In the genomic region with DNA sequence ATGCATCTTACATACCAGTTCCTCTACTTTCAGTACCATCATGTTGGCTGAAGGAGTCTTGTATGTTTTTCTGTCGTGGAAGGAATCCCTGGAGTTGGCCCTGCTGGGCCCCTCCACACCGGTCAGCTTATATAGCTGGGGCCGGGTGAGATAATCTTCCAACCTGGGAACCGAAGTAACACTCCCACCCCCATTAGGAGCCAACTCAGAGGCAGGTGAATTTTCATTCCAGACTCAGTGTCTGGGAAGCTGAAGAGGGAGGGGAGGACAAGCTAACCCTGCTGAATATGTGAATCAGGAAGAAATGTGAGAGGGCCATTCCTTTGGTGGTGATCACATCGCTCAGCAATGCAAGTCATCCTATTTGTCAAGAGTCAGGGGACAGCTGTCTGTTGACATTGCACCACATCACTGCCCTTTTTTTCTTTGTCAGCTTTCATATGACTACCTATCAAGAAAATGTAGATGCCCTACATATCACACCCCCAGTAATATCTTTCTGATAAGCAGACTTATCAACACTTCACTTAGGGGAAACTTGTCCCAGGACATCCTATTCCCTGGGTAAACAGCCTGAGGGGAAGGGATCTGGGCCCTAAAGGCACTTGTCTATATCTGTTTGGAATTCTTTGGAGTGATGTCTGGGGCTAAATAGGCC, we compare ENCODE assay signal across 9 cellular contexts. TPM values are rescaled to one million over a fixed set of nuclear protein-coding genes. Genes with fewer than 3 reads are reported as not detected.
DNase-seq lines count a peak whose midpoint lies in the region; ATAC-seq, FAIRE-seq and TF ChIP-seq lines count a peak whose summit lies in the region.
"Had no signal": no experiment of that assay in that cellular context is flagged by ENCODE, and none has a peak within 500 bp of the region (broad histone marks: within the 10 kb centered on the region; RNA-seq: fewer than 3 reads in every experiment).

A gene (minus strand): TSS at position 102 of the 658 bp plus-strand sequence. CDS start 60 bp downstream, at position 42.

- ATAC-seq in left cardiac atrium (peak; percentile 86 to 90), HG02763 (IDR thresholded peaks at IDR 0.05; ENCODE audit: unreplicated experiment) (no peak), GM18858 (IDR thresholded peaks at IDR 0.05; ENCODE audit: unreplicated experiment) (no peak)

- H3K4me1 ChIP-seq in HEK293 (ENCODE audit: control insufficient read depth, insufficient read depth, low read length), result peaks cover 6% of the 10 kb centered on the region; the same call in 1 of the 2 replicates
- peaks cover 41% of the 10 kb centered on the region for H3K4me1 ChIP-seq in skeletal muscle satellite cell (ENCODE audit: control insufficient read depth, insufficient read depth, low read length)

- H3K36me3 ChIP-seq in HEK293 (ENCODE audit: control insufficient read depth in 2 of 2, insufficient read depth in 1 of 2, low read length in 2 of 2) (no peaks in the 10 kb centered on the region), skeletal muscle satellite cell (ENCODE audit: insufficient read depth, low read length) (peaks cover 31% of the 10 kb centered on the region)

- no peak for FAIRE-seq in D721Med (lab: Jason Lieb, UNC)
- FAIRE-seq: islet of Langerhans had no signal

- H3K27ac ChIP-seq in HEK293 (ENCODE audit: extremely low read depth, low read depth, low read length), result no peak within 1 kb of the TSS

- peak; percentile 48 for DNase-seq in left cardiac atrium
- DNase-seq in D721Med (ENCODE audit: insufficient read length, low spot score), result no peak
- DNase-seq in NCI-H2196 (lab: John Stamatoyannopoulos, UW; ENCODE audit: unreplicated experiment), result no peak

- intact Hi-C loops in left cardiac atrium (cut with DNase I), result loop anchor here in 1 of 2 donors (2.0 kb wide), 1 partner anchor 48 kb away; no protein-coding TSS in a partner anchor

- CTCF ChIA-PET in HEK293 (lab: Yijun Ruan, JAX), result interaction anchor here (0.6 to 2.7 kb wide), 7 partner anchors 9 to 1923 kb away, joined by 3 to 16 read pairs (median 5); no protein-coding TSS in a partner anchor

- TF ChIP-seq CTCF in HEK293 (tag by site-specific recombination; IDR thresholded peaks at IDR 0.05) (no peak), WI38 (IDR thresholded peaks at IDR 0.05; ENCODE audit: low read depth, low read length) (no peak), D721Med (IDR thresholded peaks at IDR 0.05; ENCODE audit: insufficient read depth, missing control alignments) (no peak)

- H3K9me3 ChIP-seq in HEK293 (ENCODE audit: control insufficient read depth, insufficient read depth, low read depth, low read length) (no peaks in the 10 kb centered on the region), skeletal muscle satellite cell (replicated peaks; ENCODE audit: low read length) (no peaks in the 10 kb centered on the region)

- no peaks in the 10 kb centered on the region for H3K27me3 ChIP-seq in skeletal muscle satellite cell (ENCODE audit: control insufficient read depth, insufficient read depth, low read length)

- POLR2A ChIA-PET in HEK293 (lab: Yijun Ruan, JAX), result interaction anchor here (0.5 to 3.0 kb wide), 9 partner anchors 9 to 49 kb away, joined by 3 to 29 read pairs (median 3); no protein-coding TSS in a partner anchor

- H3K9ac ChIP-seq in skeletal muscle satellite cell (ENCODE audit: low read depth, low read length), result peak within 1 kb of the TSS; percentile 86

- H3K4me2 ChIP-seq in skeletal muscle satellite cell (ENCODE audit: low read length), result peak within 1 kb of the TSS; percentile 82

- H3K4me3 ChIP-seq in HEK293 (ENCODE audit: low read depth, low read length) (peak within 1 kb of the TSS; percentile 37), WI38 (ENCODE audit: low read depth, low read length) (peak within 1 kb of the TSS; percentile 4), skeletal muscle satellite cell (ENCODE audit: low read length) (peak within 1 kb of the TSS; percentile 74)

TF ChIP-seq in HEK293, 187 proteins besides CTCF, POLR2A, EP300 and RAD21 (continues in another document):
- TF ChIP-seq ZNF629 (tag by site-specific recombination; IDR thresholded peaks at IDR 0.05) (peak; percentile 86), KLF16 (tag by site-specific recombination; IDR thresholded peaks at IDR 0.05) (no peak), ZBTB48 (tag by site-specific recombination; IDR thresholded peaks at IDR 0.05) (0 out of 2 replicates have a peak, but pooled peaks have one; percentile 34), ZNF175 (tag by site-specific recombination; IDR thresholded peaks at IDR 0.05) (no peak), ZNF501 (tag by site-specific recombination; IDR thresholded peaks at IDR 0.05) (no peak), FEZF1 (tag by site-specific recombination; IDR thresholded peaks at IDR 0.05) (peak; percentile 43; the same call in 1 of the 2 replicates), ZNF138 (tag by site-specific recombination; IDR thresholded peaks at IDR 0.05; ENCODE audit: borderline replicate concordance) (no peak), GLIS1 (tag by site-specific recombination; IDR thresholded peaks at IDR 0.05) (peak; percentile 46; the same call in 1 of the 2 replicates), ZNF404 (tag by site-specific recombination; IDR thresholded peaks at IDR 0.05) (no peak), ZNF366 (tag by site-specific recombination; conservative IDR thresholded peaks at IDR 0.05) (peak; percentile 77), ZEB2 (tag by site-specific recombination; IDR thresholded peaks at IDR 0.05) (peak; percentile 62; the same call in 1 of the 2 replicates)
- TF ChIP-seq, protein P1, sequence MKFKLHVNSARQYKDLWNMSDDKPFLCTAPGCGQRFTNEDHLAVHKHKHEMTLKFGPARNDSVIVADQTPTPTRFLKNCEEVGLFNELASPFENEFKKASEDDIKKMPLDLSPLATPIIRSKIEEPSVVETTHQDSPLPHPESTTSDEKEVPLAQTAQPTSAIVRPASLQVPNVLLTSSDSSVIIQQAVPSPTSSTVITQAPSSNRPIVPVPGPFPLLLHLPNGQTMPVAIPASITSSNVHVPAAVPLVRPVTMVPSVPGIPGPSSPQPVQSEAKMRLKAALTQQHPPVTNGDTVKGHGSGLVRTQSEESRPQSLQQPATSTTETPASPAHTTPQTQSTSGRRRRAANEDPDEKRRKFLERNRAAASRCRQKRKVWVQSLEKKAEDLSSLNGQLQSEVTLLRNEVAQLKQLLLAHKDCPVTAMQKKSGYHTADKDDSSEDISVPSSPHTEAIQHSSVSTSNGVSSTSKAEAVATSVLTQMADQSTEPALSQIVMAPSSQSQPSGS (tag by site-specific recombination; IDR thresholded peaks at IDR 0.05; ENCODE audit: low read depth), result no peak
- TF ChIP-seq, protein P2, sequence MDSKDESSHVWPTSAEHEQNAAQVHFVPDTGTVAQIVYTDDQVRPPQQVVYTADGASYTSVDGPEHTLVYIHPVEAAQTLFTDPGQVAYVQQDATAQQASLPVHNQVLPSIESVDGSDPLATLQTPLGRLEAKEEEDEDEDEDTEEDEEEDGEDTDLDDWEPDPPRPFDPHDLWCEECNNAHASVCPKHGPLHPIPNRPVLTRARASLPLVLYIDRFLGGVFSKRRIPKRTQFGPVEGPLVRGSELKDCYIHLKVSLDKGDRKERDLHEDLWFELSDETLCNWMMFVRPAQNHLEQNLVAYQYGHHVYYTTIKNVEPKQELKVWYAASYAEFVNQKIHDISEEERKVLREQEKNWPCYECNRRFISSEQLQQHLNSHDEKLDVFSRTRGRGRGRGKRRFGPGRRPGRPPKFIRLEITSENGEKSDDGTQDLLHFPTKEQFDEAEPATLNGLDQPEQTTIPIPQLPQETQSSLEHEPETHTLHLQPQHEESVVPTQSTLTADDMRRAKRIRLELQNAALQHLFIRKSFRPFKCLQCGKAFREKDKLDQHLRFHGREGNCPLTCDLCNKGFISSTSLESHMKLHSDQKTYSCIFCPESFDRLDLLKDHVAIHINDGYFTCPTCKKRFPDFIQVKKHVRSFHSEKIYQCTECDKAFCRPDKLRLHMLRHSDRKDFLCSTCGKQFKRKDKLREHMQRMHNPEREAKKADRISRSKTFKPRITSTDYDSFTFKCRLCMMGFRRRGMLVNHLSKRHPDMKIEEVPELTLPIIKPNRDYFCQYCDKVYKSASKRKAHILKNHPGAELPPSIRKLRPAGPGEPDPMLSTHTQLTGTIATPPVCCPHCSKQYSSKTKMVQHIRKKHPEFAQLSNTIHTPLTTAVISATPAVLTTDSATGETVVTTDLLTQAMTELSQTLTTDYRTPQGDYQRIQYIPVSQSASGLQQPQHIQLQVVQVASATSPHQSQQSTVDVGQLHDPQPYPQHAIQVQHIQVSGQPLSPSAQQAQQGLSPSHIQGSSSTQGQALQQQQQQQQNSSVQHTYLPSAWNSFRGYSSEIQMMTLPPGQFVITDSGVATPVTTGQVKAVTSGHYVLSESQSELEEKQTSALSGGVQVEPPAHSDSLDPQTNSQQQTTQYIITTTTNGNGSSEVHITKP (tag by site-specific recombination; IDR thresholded peaks at IDR 0.05), result peak; percentile 71
- TF ChIP-seq, protein P3, sequence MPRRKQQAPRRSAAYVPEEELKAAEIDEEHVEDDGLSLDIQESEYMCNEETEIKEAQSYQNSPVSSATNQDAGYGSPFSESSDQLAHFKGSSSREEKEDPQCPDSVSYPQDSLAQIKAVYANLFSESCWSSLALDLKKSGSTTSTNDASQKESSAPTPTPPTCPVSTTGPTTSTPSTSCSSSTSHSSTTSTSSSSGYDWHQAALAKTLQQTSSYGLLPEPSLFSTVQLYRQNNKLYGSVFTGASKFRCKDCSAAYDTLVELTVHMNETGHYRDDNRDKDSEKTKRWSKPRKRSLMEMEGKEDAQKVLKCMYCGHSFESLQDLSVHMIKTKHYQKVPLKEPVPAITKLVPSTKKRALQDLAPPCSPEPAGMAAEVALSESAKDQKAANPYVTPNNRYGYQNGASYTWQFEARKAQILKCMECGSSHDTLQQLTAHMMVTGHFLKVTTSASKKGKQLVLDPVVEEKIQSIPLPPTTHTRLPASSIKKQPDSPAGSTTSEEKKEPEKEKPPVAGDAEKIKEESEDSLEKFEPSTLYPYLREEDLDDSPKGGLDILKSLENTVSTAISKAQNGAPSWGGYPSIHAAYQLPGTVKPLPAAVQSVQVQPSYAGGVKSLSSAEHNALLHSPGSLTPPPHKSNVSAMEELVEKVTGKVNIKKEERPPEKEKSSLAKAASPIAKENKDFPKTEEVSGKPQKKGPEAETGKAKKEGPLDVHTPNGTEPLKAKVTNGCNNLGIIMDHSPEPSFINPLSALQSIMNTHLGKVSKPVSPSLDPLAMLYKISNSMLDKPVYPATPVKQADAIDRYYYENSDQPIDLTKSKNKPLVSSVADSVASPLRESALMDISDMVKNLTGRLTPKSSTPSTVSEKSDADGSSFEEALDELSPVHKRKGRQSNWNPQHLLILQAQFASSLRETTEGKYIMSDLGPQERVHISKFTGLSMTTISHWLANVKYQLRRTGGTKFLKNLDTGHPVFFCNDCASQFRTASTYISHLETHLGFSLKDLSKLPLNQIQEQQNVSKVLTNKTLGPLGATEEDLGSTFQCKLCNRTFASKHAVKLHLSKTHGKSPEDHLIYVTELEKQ (tag by site-specific recombination; IDR thresholded peaks at IDR 0.05; ENCODE audit: borderline replicate concordance), result peak; percentile 76

RNA-seq across cellular contexts. Expression of the gene that starts here (rescaled TPM):
- 1,000 to 10,000 TPM; 1,867 to 3,373 TPM for total RNA-seq in left cardiac atrium
- total RNA-seq in skeletal muscle satellite cell (2012; rRNA removed), result 8.9 and 118 TPM in 2 replicates

Comparison
In these comparisons a context has a peak if more than half of its experiments do, and no peak if none do; other contexts are left out.
1. H3K4me3 ChIP-seq: peak in every context shown above with its lines; median percentile 74 in skeletal muscle satellite cell; 37 in HEK293; 4 in WI38.
2. ATAC-seq: peak in left cardiac atrium (2 of 2); none in HG02763 (single experiment) and GM18858 (single experiment).